ENCODE assay signal across 9 cellular contexts in genomic region chr7:149753370-149754233, GRCh38. TPM values are rescaled to one million over a fixed set of nuclear protein-coding genes. Genes with fewer than 3 reads are reported as not detected.
DNase-seq lines count a peak whose midpoint lies in the region; FAIRE-seq and TF ChIP-seq lines count a peak whose summit lies in the region.
"Had no signal": no experiment of that assay in that cellular context is flagged by ENCODE, and none has a peak within 500 bp of the region (broad histone marks: within the 10 kb centered on the region; RNA-seq: fewer than 3 reads in every experiment).

No MANE protein-coding gene starts in this region.

- H3K4me3 Mint-ChIP-seq in endodermal cell (no peak overlapping the region), osteocyte (ENCODE audit: unreplicated experiment) (no peak overlapping the region)
- H3K4me3 Mint-ChIP-seq: activated naive CD8-positive, alpha-beta T cell treated with anti-CD3 and anti-CD28 coated beads, Interleukin-2, amount 10 ng/mL, durations not matched to agents 7 days and 5 days had no signal

- H3K36me3 Mint-ChIP-seq in endodermal cell (ENCODE audit: low read depth) (no peaks in the 10 kb centered on the region), osteocyte (ENCODE audit: unreplicated experiment) (no peaks in the 10 kb centered on the region)
- H3K36me3 Mint-ChIP-seq: activated naive CD8-positive, alpha-beta T cell treated with anti-CD3 and anti-CD28 coated beads, Interleukin-2, amount 10 ng/mL, durations not matched to agents 7 days and 5 days had no signal

- H3K4me3 ChIP-seq in endodermal cell (ENCODE audit: low read length) (no peak overlapping the region), suprapubic skin (no peak overlapping the region)
- H3K4me3 ChIP-seq in effector memory CD4-positive, alpha-beta T cell (ENCODE audit: insufficient read depth, low read depth, low read length, poor library complexity, severe bottlenecking): no peak overlapping the region

- H3K4me1 Mint-ChIP-seq in endodermal cell: no peaks in the 10 kb centered on the region
- H3K4me1 Mint-ChIP-seq in osteocyte (ENCODE audit: unreplicated experiment): no peaks in the 10 kb centered on the region
- H3K4me1 Mint-ChIP-seq: activated naive CD8-positive, alpha-beta T cell treated with anti-CD3 and anti-CD28 coated beads, Interleukin-2, amount 10 ng/mL, durations not matched to agents 7 days and 5 days had no signal

- H3K27ac ChIP-seq in endodermal cell (ENCODE audit: low read depth, low read length) (no peak overlapping the region), suprapubic skin (no peak overlapping the region)
- no peak overlapping the region for H3K27ac ChIP-seq in effector memory CD4-positive, alpha-beta T cell (ENCODE audit: insufficient read depth, low read length, poor library complexity, severe bottlenecking)

- H3K36me3 ChIP-seq in endodermal cell (ENCODE audit: control insufficient read depth, insufficient read depth, low read length) (no peaks in the 10 kb centered on the region), suprapubic skin (no peaks in the 10 kb centered on the region)
- no peaks in the 10 kb centered on the region for H3K36me3 ChIP-seq in effector memory CD4-positive, alpha-beta T cell (ENCODE audit: control insufficient read depth, insufficient read depth, low read length)

- no peak overlapping the region for H3K9ac ChIP-seq in endodermal cell (ENCODE audit: extremely low read depth, low read length, poor library complexity, severe bottlenecking)

- H3K4me1 ChIP-seq in endodermal cell (ENCODE audit: control insufficient read depth, insufficient read depth, low read length) (no peaks in the 10 kb centered on the region), suprapubic skin (no peaks in the 10 kb centered on the region)
- no peaks in the 10 kb centered on the region for H3K4me1 ChIP-seq in effector memory CD4-positive, alpha-beta T cell (ENCODE audit: control insufficient read depth, insufficient read depth, low read length, poor library complexity, severe bottlenecking)

- no peak for TF ChIP-seq EP300 in suprapubic skin (IDR thresholded peaks at IDR 0.05)

- WGBS in endodermal cell (ENCODE audit: insufficient coverage in 1 of 2, insufficient read length in 1 of 2), 2 experiments: 64 to 66% methylated on average over 9 to 20 of the region's 20 CpGs
- WGBS in suprapubic skin: 68% methylated on average over 20 of the region's 20 CpGs

- H3K27ac Mint-ChIP-seq in endodermal cell (no peak overlapping the region), osteocyte (ENCODE audit: unreplicated experiment) (no peak overlapping the region)
- H3K27ac Mint-ChIP-seq: activated naive CD8-positive, alpha-beta T cell treated with anti-CD3 and anti-CD28 coated beads, Interleukin-2, amount 10 ng/mL, durations not matched to agents 7 days and 5 days had no signal

- no peak for FAIRE-seq in GM19239 (lab: Jason Lieb, UNC)

- H3K27me3 ChIP-seq in endodermal cell (ENCODE audit: control insufficient read depth, insufficient read depth, low read length, poor library complexity, severe bottlenecking) (peaks cover 7% of the 10 kb centered on the region), suprapubic skin (no peaks in the 10 kb centered on the region)
- H3K27me3 ChIP-seq in effector memory CD4-positive, alpha-beta T cell (replicated peaks; ENCODE audit: control insufficient read depth, insufficient read depth, low read length, poor library complexity, severe bottlenecking): no peaks in the 10 kb centered on the region

- TF ChIP-seq CTCF in endodermal cell (conservative IDR thresholded peaks at IDR 0.05): peak; percentile 88
- TF ChIP-seq CTCF in osteocyte (IDR thresholded peaks at IDR 0.05): peak; percentile 65
- TF ChIP-seq CTCF in suprapubic skin (IDR thresholded peaks at IDR 0.05): peak in 1 of 2 donors; percentile 25

- H3K9me3 Mint-ChIP-seq in endodermal cell (peaks cover 2% of the 10 kb centered on the region), osteocyte (ENCODE audit: unreplicated experiment) (no peaks in the 10 kb centered on the region)
- H3K9me3 Mint-ChIP-seq: activated naive CD8-positive, alpha-beta T cell treated with anti-CD3 and anti-CD28 coated beads, Interleukin-2, amount 10 ng/mL, durations not matched to agents 7 days and 5 days had no signal

- peaks cover 8% of the 10 kb centered on the region for H3K9me3 ChIP-seq in endodermal cell (ENCODE audit: control insufficient read depth, low read length)
- no peaks in the 10 kb centered on the region for H3K9me3 ChIP-seq in effector memory CD4-positive, alpha-beta T cell (ENCODE audit: control insufficient read depth, low read length)
- no peaks in the 10 kb centered on the region for H3K9me3 ChIP-seq in suprapubic skin

- no peak for TF ChIP-seq POLR2A in suprapubic skin (IDR thresholded peaks at IDR 0.05)

- H3K27me3 Mint-ChIP-seq in endodermal cell (ENCODE audit: insufficient read depth): peaks cover 28% of the 10 kb centered on the region
- peaks cover 11% of the 10 kb centered on the region for H3K27me3 Mint-ChIP-seq in osteocyte (ENCODE audit: unreplicated experiment)

- peak; percentile 24 for DNase-seq in EL
- DNase-seq in NCI-H1694 treated with DMSO at 0.1 percent for 48 hours (lab: John Stamatoyannopoulos, UW): peak; percentile 40
- peak; percentile 91 for DNase-seq in endodermal cell
- no peak for DNase-seq in osteocyte (ENCODE audit: extremely low spot score, unreplicated experiment)
- DNase-seq in effector memory CD4-positive, alpha-beta T cell: no peak
- no peak for DNase-seq in GM19239 (ENCODE audit: insufficient read length, low spot score)
- DNase-seq in suprapubic skin (ENCODE audit: low spot score in 2 of 2): no peak
- no peak for DNase-seq in T1000 (lab: John Stamatoyannopoulos, UW)
- DNase-seq: activated naive CD8-positive, alpha-beta T cell treated with anti-CD3 and anti-CD28 coated beads, Interleukin-2, amount 10 ng/mL, durations not matched to agents 7 days and 5 days had no signal

RNA-seq across cellular contexts. Expression of gene ZNF467, which starts 19.8 kb away (rescaled TPM):
- total RNA-seq in endodermal cell: 1 to 10 TPM in 1 of 2 donors, under 1 TPM in 1; 0.91 to 2.5 TPM
- polyA plus RNA-seq in endodermal cell (2013, experiment 1 of 2): 6.0 TPM
- 5.3 TPM for polyA plus RNA-seq in endodermal cell (2013, experiment 2 of 2)
- total RNA-seq in osteocyte: 3.4 and 4.4 TPM in 2 replicates
- 10 to 100 TPM in 1 of 4 donors, 1 to 10 TPM in 3; 2.9 to 10.8 (median 4.6) TPM for total RNA-seq in suprapubic skin

Comparison
In these comparisons a context has a peak if more than half of its experiments do, and no peak if none do; other contexts are left out.
1. DNase-seq: peak in EL (single experiment), NCI-H1694 treated with DMSO at 0.1 percent for 48 hours (single experiment) and endodermal cell (single experiment); none in osteocyte (single experiment), effector memory CD4-positive, alpha-beta T cell (0 of 3), GM19239 (single experiment), suprapubic skin (0 of 2) and T1000 (single experiment).